1 cellular context compared by ENCODE assay signal in the genomic region with DNA sequence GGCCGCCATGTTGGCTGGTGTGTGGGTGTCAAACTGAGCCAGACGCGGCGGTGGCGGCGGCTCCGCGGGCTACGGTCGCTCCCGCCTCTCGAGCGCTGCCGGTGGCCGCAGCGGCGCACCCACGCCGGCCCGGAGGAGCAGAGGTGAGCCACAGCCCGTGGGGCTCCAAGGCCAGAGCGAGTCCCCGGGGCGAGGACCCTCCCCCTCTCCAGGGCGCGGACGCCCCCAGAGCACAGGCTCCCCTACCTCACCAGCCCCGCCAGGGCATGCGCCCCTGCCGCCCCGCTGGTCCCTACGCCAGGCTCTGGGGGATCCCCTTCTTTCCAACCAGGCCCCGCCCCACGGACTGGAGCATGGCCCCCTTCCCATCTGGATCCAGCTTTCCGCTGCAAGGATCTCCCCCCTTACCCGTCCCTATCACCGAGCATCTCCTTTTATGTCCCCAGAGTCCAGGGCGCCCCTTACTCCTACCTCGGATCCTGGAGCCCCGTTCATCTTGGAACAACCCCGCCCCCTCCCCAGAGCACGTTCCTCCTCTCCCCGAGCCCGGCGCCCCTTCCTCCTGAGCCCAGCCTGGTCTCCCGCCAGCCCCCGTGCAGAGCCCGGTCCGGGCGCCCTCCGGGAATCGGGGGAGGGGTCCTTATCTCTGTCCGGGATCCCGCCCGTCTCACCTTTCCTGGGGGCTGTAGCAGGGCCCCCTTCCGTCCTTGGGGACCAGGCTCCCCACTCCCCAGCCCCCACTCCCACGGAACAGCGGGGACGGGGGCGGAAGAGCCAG.
A peak's percentile ranks its signal among the peaks of the same experiment; 100 is the strongest.
TF ChIP-seq lines count a peak whose summit lies in the region.

No MANE protein-coding gene starts in this region.

TF ChIP-seq in HepG2, 621 proteins besides CTCF, POLR2A, EP300 and RAD21 (continued from another document and continues in another):
- no peak for TF ChIP-seq ZNF383 (CRISPR knock-in tag; IDR thresholded peaks at IDR 0.05; ENCODE audit: borderline replicate concordance)
- no peak for TF ChIP-seq ZNF781 (CRISPR knock-in tag; IDR thresholded peaks at IDR 0.05; ENCODE audit: borderline replicate concordance, not compliant biosample characterization)
- TF ChIP-seq GABPB1 (CRISPR knock-in tag; IDR thresholded peaks at IDR 0.05) = peak; percentile 15; the same call in 1 of the 2 replicates
- TF ChIP-seq ZNF589 (CRISPR knock-in tag; conservative IDR thresholded peaks at IDR 0.05) = no peak
- TF ChIP-seq ZNF777 (CRISPR knock-in tag; IDR thresholded peaks at IDR 0.05) = 0 out of 2 replicates have a peak, but pooled peaks have one; percentile 22
- no peak for TF ChIP-seq ZNF556 (CRISPR knock-in tag; IDR thresholded peaks at IDR 0.05; ENCODE audit: borderline replicate concordance)
- no peak for TF ChIP-seq GMEB2 (CRISPR knock-in tag; IDR thresholded peaks at IDR 0.05; ENCODE audit: low read depth)
- no peak; the same call in 1 of the 2 replicates for TF ChIP-seq MEIS2 (CRISPR knock-in tag; IDR thresholded peaks at IDR 0.05)
- TF ChIP-seq KDM5B (CRISPR knock-in tag; IDR thresholded peaks at IDR 0.05; ENCODE audit: borderline replicate concordance) = peak; percentile 41; the same call in 1 of the 2 replicates
- no peak for TF ChIP-seq ZNF136 (CRISPR knock-in tag; IDR thresholded peaks at IDR 0.05; ENCODE audit: low read depth)
- TF ChIP-seq BRF2 (CRISPR knock-in tag; IDR thresholded peaks at IDR 0.05) = no peak
- TF ChIP-seq, protein P1, sequence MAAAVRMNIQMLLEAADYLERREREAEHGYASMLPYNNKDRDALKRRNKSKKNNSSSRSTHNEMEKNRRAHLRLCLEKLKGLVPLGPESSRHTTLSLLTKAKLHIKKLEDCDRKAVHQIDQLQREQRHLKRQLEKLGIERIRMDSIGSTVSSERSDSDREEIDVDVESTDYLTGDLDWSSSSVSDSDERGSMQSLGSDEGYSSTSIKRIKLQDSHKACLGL (CRISPR knock-in tag; IDR thresholded peaks at IDR 0.05) = 0 out of 2 replicates have a peak, but pooled peaks have one; percentile 25
- no peak for TF ChIP-seq FLYWCH1 (CRISPR knock-in tag; IDR thresholded peaks at IDR 0.05)
- no peak for TF ChIP-seq MXI1 (IDR thresholded peaks at IDR 0.05; ENCODE audit: borderline replicate concordance, low read depth, low read length)
- TF ChIP-seq ZNF431 (CRISPR knock-in tag; IDR thresholded peaks at IDR 0.05; ENCODE audit: borderline replicate concordance, low read depth) = no peak
- TF ChIP-seq, protein P2, sequence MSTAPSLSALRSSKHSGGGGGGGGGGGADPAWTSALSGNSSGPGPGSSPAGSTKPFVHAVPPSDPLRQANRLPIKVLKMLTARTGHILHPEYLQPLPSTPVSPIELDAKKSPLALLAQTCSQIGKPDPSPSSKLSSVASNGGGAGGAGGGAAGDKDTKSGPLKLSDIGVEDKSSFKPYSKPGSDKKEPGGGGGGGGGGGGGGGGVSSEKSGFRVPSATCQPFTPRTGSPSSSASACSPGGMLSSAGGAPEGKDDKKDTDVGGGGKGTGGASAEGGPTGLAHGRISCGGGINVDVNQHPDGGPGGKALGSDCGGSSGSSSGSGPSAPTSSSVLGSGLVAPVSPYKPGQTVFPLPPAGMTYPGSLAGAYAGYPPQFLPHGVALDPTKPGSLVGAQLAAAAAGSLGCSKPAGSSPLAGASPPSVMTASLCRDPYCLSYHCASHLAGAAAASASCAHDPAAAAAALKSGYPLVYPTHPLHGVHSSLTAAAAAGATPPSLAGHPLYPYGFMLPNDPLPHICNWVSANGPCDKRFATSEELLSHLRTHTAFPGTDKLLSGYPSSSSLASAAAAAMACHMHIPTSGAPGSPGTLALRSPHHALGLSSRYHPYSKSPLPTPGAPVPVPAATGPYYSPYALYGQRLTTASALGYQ (CRISPR knock-in tag; IDR thresholded peaks at IDR 0.05) = no peak
- TF ChIP-seq, protein P3, sequence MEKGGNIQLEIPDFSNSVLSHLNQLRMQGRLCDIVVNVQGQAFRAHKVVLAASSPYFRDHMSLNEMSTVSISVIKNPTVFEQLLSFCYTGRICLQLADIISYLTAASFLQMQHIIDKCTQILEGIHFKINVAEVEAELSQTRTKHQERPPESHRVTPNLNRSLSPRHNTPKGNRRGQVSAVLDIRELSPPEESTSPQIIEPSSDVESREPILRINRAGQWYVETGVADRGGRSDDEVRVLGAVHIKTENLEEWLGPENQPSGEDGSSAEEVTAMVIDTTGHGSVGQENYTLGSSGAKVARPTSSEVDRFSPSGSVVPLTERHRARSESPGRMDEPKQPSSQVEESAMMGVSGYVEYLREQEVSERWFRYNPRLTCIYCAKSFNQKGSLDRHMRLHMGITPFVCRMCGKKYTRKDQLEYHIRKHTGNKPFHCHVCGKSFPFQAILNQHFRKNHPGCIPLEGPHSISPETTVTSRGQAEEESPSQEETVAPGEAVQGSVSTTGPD (CRISPR knock-in tag; IDR thresholded peaks at IDR 0.05) = no peak
- TF ChIP-seq ZNF530 (CRISPR knock-in tag; IDR thresholded peaks at IDR 0.05; ENCODE audit: low read depth) = no peak
- no peak for TF ChIP-seq PAF1 (CRISPR knock-in tag; IDR thresholded peaks at IDR 0.05)
- no peak for TF ChIP-seq AGO1 (IDR thresholded peaks at IDR 0.05; ENCODE audit: low read depth, low read length, poor library complexity, severe bottlenecking)
- TF ChIP-seq EED (CRISPR knock-in tag; IDR thresholded peaks at IDR 0.05) = 0 out of 2 replicates have a peak, but pooled peaks have one; percentile 24
- no peak for TF ChIP-seq DR1 (CRISPR knock-in tag; IDR thresholded peaks at IDR 0.05)
- TF ChIP-seq SATB2 (CRISPR knock-in tag; IDR thresholded peaks at IDR 0.05) = no peak
- no peak for TF ChIP-seq ESRRA (CRISPR knock-in tag; IDR thresholded peaks at IDR 0.05; ENCODE audit: low read depth)
- TF ChIP-seq YY1 (IDR thresholded peaks at IDR 0.05; ENCODE audit: insufficient read depth, insufficient replicate concordance, low read depth, low read length) = peak; percentile 87
- TF ChIP-seq ZNF17 (CRISPR knock-in tag; IDR thresholded peaks at IDR 0.05) = no peak
- 0 out of 2 replicates have a peak, but pooled peaks have one; percentile 8 for TF ChIP-seq ATF5 (CRISPR knock-in tag; IDR thresholded peaks at IDR 0.05; ENCODE audit: low read depth)
- TF ChIP-seq SP5 (CRISPR knock-in tag; IDR thresholded peaks at IDR 0.05; ENCODE audit: borderline replicate concordance, low read depth) = no peak
- TF ChIP-seq RBFOX2 (IDR thresholded peaks at IDR 0.05; ENCODE audit: low read depth, low read length) = peak; percentile 48
- no peak for TF ChIP-seq RFX3 (CRISPR knock-in tag; IDR thresholded peaks at IDR 0.05)
- TF ChIP-seq ARID5B (CRISPR knock-in tag; IDR thresholded peaks at IDR 0.05) = no peak
- TF ChIP-seq ZNF333 (CRISPR knock-in tag; IDR thresholded peaks at IDR 0.05; ENCODE audit: borderline replicate concordance) = 0 out of 2 replicates have a peak, but pooled peaks have one; percentile 25
- no peak for TF ChIP-seq ZNF710 (CRISPR knock-in tag; IDR thresholded peaks at IDR 0.05; ENCODE audit: borderline replicate concordance)
- 0 out of 2 replicates have a peak, but pooled peaks have one; percentile 24 for TF ChIP-seq SP4 (CRISPR knock-in tag; IDR thresholded peaks at IDR 0.05)
- TF ChIP-seq ZSCAN21 (CRISPR knock-in tag; IDR thresholded peaks at IDR 0.05; ENCODE audit: borderline replicate concordance) = no peak
- no peak for TF ChIP-seq CREM (IDR thresholded peaks at IDR 0.05)
- TF ChIP-seq CREM (CRISPR knock-in tag; IDR thresholded peaks at IDR 0.05) = no peak
- TF ChIP-seq, protein P4, sequence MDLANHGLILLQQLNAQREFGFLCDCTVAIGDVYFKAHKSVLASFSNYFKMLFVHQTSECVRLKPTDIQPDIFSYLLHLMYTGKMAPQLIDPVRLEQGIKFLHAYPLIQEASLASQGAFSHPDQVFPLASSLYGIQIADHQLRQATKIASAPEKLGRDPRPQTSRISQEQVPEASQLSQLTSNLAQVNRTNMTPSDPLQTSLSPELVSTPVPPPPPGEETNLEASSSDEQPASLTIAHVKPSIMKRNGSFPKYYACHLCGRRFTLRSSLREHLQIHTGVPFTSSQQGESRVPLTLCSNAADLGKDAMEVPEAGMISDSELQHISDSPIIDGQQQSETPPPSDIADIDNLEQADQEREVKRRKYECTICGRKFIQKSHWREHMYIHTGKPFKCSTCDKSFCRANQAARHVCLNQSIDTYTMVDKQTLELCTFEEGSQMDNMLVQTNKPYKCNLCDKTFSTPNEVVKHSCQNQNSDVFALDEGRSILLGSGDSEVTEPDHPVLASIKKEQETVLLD (CRISPR knock-in tag; IDR thresholded peaks at IDR 0.05; ENCODE audit: low read depth) = no peak
